ENCODE assay signal across 10 cellular contexts in genomic region chr15:88637436-88637835, GRCh38. TPM values are rescaled to one million over a fixed set of nuclear protein-coding genes. Genes with fewer than 3 reads are reported as not detected.
DNase-seq lines count a peak whose midpoint lies in the region; ATAC-seq and TF ChIP-seq lines count a peak whose summit lies in the region.
"Had no signal": no experiment of that assay in that cellular context is flagged by ENCODE, and none has a peak within 500 bp of the region (broad histone marks: within the 10 kb centered on the region; RNA-seq: fewer than 3 reads in every experiment).

No MANE protein-coding gene starts in this region.

- no peak overlapping the region for H2AFZ ChIP-seq in ACC112 (ENCODE audit: low read length, unreplicated experiment)
- no peak overlapping the region for H2AFZ ChIP-seq in neural progenitor cell (replicated peaks)

- intact Hi-C loops in naive thymus-derived CD4-positive, alpha-beta T cell (cut with micrococcal nuclease) = no loop called here

- H4K20me1 ChIP-seq in neural progenitor cell (ENCODE audit: low read depth) = no peaks in the 10 kb centered on the region

- H3K27ac Mint-ChIP-seq in central memory CD8-positive, alpha-beta T cell (ENCODE audit: low read depth) = peak overlapping the region; percentile 98
- peak overlapping the region; percentile 96 to 100 (median 98) for H3K27ac Mint-ChIP-seq in naive thymus-derived CD4-positive, alpha-beta T cell
- H3K27ac Mint-ChIP-seq in neural progenitor cell = no peak overlapping the region
- H3K27ac Mint-ChIP-seq: nephron had no signal

- H3K27me3 ChIP-seq in ACC112 (ENCODE audit: insufficient read depth, low read length) = no peaks in the 10 kb centered on the region
- no peaks in the 10 kb centered on the region for H3K27me3 ChIP-seq in HUES48 (ENCODE audit: control insufficient read depth, insufficient read depth, low read length)
- no peaks in the 10 kb centered on the region for H3K27me3 ChIP-seq in naive thymus-derived CD4-positive, alpha-beta T cell (ENCODE audit: control insufficient read depth in 2 of 2, insufficient read depth in 2 of 2, low read length in 2 of 2)
- H3K27me3 ChIP-seq in neural progenitor cell = no peaks in the 10 kb centered on the region

- peaks cover 53% of the 10 kb centered on the region for H3K4me1 Mint-ChIP-seq in central memory CD8-positive, alpha-beta T cell
- H3K4me1 Mint-ChIP-seq in naive thymus-derived CD4-positive, alpha-beta T cell = peaks cover 60 to 92% (median 84%) of the 10 kb centered on the region in 7 donors
- peaks cover 11% of the 10 kb centered on the region for H3K4me1 Mint-ChIP-seq in neural progenitor cell

- no peaks in the 10 kb centered on the region for H3K9me3 Mint-ChIP-seq in central memory CD8-positive, alpha-beta T cell
- peaks cover 0 to 4% (median 0%) of the 10 kb centered on the region in 11 donors for H3K9me3 Mint-ChIP-seq in naive thymus-derived CD4-positive, alpha-beta T cell
- H3K9me3 Mint-ChIP-seq in neural progenitor cell = no peaks in the 10 kb centered on the region
- H3K9me3 Mint-ChIP-seq: nephron had no signal

- H3K27me3 Mint-ChIP-seq in central memory CD8-positive, alpha-beta T cell = no peaks in the 10 kb centered on the region
- peaks cover 0 to 2% (median 0%) of the 10 kb centered on the region in 5 donors for H3K27me3 Mint-ChIP-seq in naive thymus-derived CD4-positive, alpha-beta T cell
- H3K27me3 Mint-ChIP-seq in neural progenitor cell (ENCODE audit: insufficient read depth, low read depth) = no peaks in the 10 kb centered on the region

- no peak for TF ChIP-seq CTCF in neural progenitor cell (IDR thresholded peaks at IDR 0.05)

- H3K9ac ChIP-seq in HUES48 (ENCODE audit: low read depth, low read length) = no peak overlapping the region
- no peak overlapping the region for H3K9ac ChIP-seq in neural progenitor cell

- no peaks in the 10 kb centered on the region for H3K9me3 ChIP-seq in HUES48 (ENCODE audit: control insufficient read depth, insufficient read depth, low read length)
- no peaks in the 10 kb centered on the region for H3K9me3 ChIP-seq in naive thymus-derived CD4-positive, alpha-beta T cell (ENCODE audit: control insufficient read depth in 2 of 3, low read length in 3 of 3)
- no peaks in the 10 kb centered on the region for H3K9me3 ChIP-seq in neural progenitor cell (ENCODE audit: low read depth)

- ATAC-seq in central memory CD8-positive, alpha-beta T cell (replicated peaks; ENCODE audit: extremely low read depth, poor library complexity, severe bottlenecking) = no peak
- no peak for ATAC-seq in naive thymus-derived CD4-positive, alpha-beta T cell

- no peak for DNase-seq in central memory CD8-positive, alpha-beta T cell (ENCODE audit: low spot score in 2 of 2)
- DNase-seq in naive thymus-derived CD4-positive, alpha-beta T cell = no peak
- DNase-seq in kidney glomerular epithelial cell (lab: John Stamatoyannopoulos, UW) = no peak
- DNase-seq in GM03348 (ENCODE audit: low spot score) = no peak
- no peak for DNase-seq in stimulated activated CD4-positive, alpha-beta T cell treated with anti-CD3 and anti-CD28 coated beads, Interleukin-12 subunit alpha, Interleukin-12 subunit beta, amount 100 ng/mL, for 4 hours
- DNase-seq in neural progenitor cell (ENCODE audit: low spot score) = no peak
- DNase-seq: NCI-H2171 had no signal

- no peak overlapping the region for H3K4me2 ChIP-seq in neural progenitor cell

- H3K79me2 ChIP-seq in ACC112 (ENCODE audit: control insufficient read depth, insufficient read depth, low read length, unreplicated experiment) = peaks cover 7% of the 10 kb centered on the region
- no peaks in the 10 kb centered on the region for H3K79me2 ChIP-seq in neural progenitor cell (ENCODE audit: low read depth)

- peaks cover 44% of the 10 kb centered on the region for H3F3A ChIP-seq in neural progenitor cell (ENCODE audit: low read depth)

- H3K36me3 Mint-ChIP-seq in central memory CD8-positive, alpha-beta T cell (ENCODE audit: insufficient read depth) = peaks cover 44% of the 10 kb centered on the region
- peaks cover 0 to 37% (median 30%) of the 10 kb centered on the region in 5 donors for H3K36me3 Mint-ChIP-seq in naive thymus-derived CD4-positive, alpha-beta T cell
- H3K36me3 Mint-ChIP-seq in neural progenitor cell = peaks cover 8% of the 10 kb centered on the region

- POLR2A ChIA-PET in naive thymus-derived CD4-positive, alpha-beta T cell (lab: Charles Lee) = interaction anchor here (1.4 kb wide), 1 partner anchor 70 kb away, joined by 3 read pairs; no protein-coding TSS in a partner anchor

- peak overlapping the region; percentile 86 for H3K4me3 Mint-ChIP-seq in central memory CD8-positive, alpha-beta T cell
- H3K4me3 Mint-ChIP-seq in naive thymus-derived CD4-positive, alpha-beta T cell = peak overlapping the region; percentile 83 to 99 (median 94)
- no peak overlapping the region for H3K4me3 Mint-ChIP-seq in neural progenitor cell
- H3K4me3 Mint-ChIP-seq: nephron had no signal

- H3K4me3 ChIP-seq in ACC112 (ENCODE audit: low read depth, low read length) (no peak overlapping the region), HUES48 (ENCODE audit: low read depth, low read length) (no peak overlapping the region), neural progenitor cell (no peak overlapping the region)
- peak overlapping the region; percentile 59 for H3K4me3 ChIP-seq in naive thymus-derived CD4-positive, alpha-beta T cell (ENCODE audit: low read length)

- peak overlapping the region; percentile 98 for H3K27ac ChIP-seq in ACC112 (ENCODE audit: low read depth, low read length)
- peak overlapping the region; percentile 93 for H3K27ac ChIP-seq in HUES48 (ENCODE audit: low read depth, low read length)
- peak overlapping the region; percentile 99 for H3K27ac ChIP-seq in naive thymus-derived CD4-positive, alpha-beta T cell (ENCODE audit: low read depth, low read length)
- no peak overlapping the region for H3K27ac ChIP-seq in neural progenitor cell

- H3K36me3 ChIP-seq in ACC112 (ENCODE audit: insufficient read depth, low read length) (no peaks in the 10 kb centered on the region), HUES48 (ENCODE audit: control insufficient read depth, insufficient read depth, low read length) (peaks cover 24% of the 10 kb centered on the region), neural progenitor cell (no peaks in the 10 kb centered on the region)
- H3K36me3 ChIP-seq in naive thymus-derived CD4-positive, alpha-beta T cell (ENCODE audit: control insufficient read depth in 2 of 3, insufficient read depth in 3 of 3, low read length in 3 of 3) = peaks cover 0 to 6% (median 3%) of the 10 kb centered on the region in 3 experiments

- CTCF ChIA-PET in naive thymus-derived CD4-positive, alpha-beta T cell (lab: Charles Lee) = interaction anchor here (1.9 to 3.5 kb wide), 3 partner anchors 12 to 23 kb away, joined by 10 to 16 read pairs (median 10); no protein-coding TSS in a partner anchor

- H3K4me1 ChIP-seq in ACC112 (ENCODE audit: control insufficient read depth, insufficient read depth, low read length, unreplicated experiment) (peaks cover 29% of the 10 kb centered on the region), HUES48 (ENCODE audit: control insufficient read depth, insufficient read depth, low read length) (peaks cover 28% of the 10 kb centered on the region), neural progenitor cell (peaks cover 5% of the 10 kb centered on the region)
- peaks cover 78 to 84% of the 10 kb centered on the region in 2 donors for H3K4me1 ChIP-seq in naive thymus-derived CD4-positive, alpha-beta T cell (ENCODE audit: control insufficient read depth in 2 of 2, insufficient read depth in 2 of 2, low read length in 2 of 2)

RNA-seq across cellular contexts. Expression of gene ISG20, which starts 1.4 kb away (rescaled TPM):
- 100 to 1,000 TPM in 4 of 5 experiments, 10 to 100 TPM in 1; 92.5 to 160 (median 149) TPM for total RNA-seq in naive thymus-derived CD4-positive, alpha-beta T cell
- polyA plus RNA-seq in naive thymus-derived CD4-positive, alpha-beta T cell = 100 to 1,000 TPM; 344 to 415 TPM
- total RNA-seq in neural progenitor cell (ENCODE audit: low replicate concordance) = 0.56 and 0.65 TPM in 2 replicates

RNA-seq across cellular contexts. Expression of gene AEN, which starts 16.3 kb away (rescaled TPM):
- 10 to 100 TPM; 29.6 to 52.1 (median 44.2) TPM for total RNA-seq in naive thymus-derived CD4-positive, alpha-beta T cell
- 10 to 100 TPM; 20.2 to 31.7 TPM for polyA plus RNA-seq in naive thymus-derived CD4-positive, alpha-beta T cell
- total RNA-seq in neural progenitor cell (ENCODE audit: low replicate concordance) = 35.0 and 60.9 TPM in 2 replicates

Comparison
In these comparisons a context has a peak if more than half of its experiments do, and no peak if none do; other contexts are left out.
1. RNA of gene ISG20, which starts 1.4 kb away (total RNA-seq): 92.5 to 160 TPM in naive thymus-derived CD4-positive, alpha-beta T cell; 0.56 to 0.65 TPM in neural progenitor cell; every median in the first group is over 10 times any median in the second.